In the genomic region with DNA sequence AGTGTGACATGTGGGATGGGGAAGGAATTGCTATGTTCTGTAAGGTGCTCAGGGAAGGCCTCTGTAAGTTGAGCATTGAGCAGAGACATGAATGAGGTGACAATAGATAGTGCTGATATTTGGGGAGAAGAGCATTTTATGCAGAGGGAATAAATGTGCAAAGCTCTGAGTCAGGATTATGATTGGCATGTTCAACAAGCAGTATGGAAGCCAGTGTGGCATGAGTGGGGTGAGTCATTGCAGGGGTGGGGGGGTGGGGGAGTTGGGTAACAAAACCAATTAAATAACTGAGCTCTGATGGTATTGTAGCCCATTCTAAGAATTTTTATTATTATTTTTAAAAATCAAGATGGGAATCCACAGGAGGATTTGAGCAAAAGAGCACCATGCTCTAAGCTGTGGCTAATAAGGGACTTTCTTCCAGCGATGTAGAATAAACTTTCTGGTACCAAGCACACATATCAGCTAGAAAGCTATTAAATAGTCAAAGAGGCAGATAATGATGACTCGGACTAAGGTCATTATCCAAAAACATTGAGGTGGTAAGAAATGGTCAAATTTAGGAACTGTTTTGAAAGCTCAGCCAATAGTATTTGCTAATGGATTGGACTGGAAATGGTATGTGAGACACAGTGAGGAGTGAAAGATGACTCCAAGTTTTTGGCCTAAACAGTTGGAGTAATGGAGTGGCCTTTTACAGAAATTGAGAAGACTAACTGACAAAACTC, we compare ENCODE assay signal across 1 cellular context.
TF ChIP-seq lines count a peak whose summit lies in the region.

No MANE protein-coding gene starts in this region.

TF ChIP-seq in IMR-90, 13 proteins besides CTCF, POLR2A, EP300 and RAD21:
- no peak for TF ChIP-seq CEBPB (IDR thresholded peaks at IDR 0.05; ENCODE audit: low read depth, low read length)
- no peak for TF ChIP-seq RFX5 (IDR thresholded peaks at IDR 0.05; ENCODE audit: low read depth, low read length)
- TF ChIP-seq BHLHE40 (IDR thresholded peaks at IDR 0.05; ENCODE audit: low read depth, low read length), result no peak
- no peak for TF ChIP-seq MXI1 (IDR thresholded peaks at IDR 0.05; ENCODE audit: borderline replicate concordance, low read depth, low read length)
- TF ChIP-seq MAFK (IDR thresholded peaks at IDR 0.05; ENCODE audit: low read depth, low read length), result peak; percentile 14; the same call in 1 of the 2 replicates
